In the genomic region with DNA sequence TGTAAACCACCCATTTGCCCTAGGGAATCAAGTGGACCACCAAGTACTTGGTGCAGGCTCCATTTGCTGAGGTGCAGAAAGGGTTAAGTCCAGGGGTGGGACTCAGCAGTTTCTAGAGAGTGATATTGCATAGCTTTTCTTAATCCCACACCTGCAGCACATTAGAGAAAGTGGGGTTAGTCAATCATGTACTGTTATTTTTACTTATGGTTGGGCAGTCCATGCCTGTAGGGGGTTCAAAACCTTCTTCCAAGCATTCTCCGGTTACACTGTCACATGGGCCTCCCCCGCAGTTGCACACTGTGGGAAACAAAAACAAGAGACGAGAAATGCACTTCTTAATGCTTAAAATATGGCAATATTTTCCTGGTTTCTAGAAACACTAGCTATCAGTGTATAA, we compare ENCODE assay signal across 19 cellular contexts.
DNase-seq lines count a peak whose midpoint lies in the region; ATAC-seq and TF ChIP-seq lines count a peak whose summit lies in the region.
"Had no signal": no experiment of that assay in that cellular context is flagged by ENCODE, and none has a peak within 500 bp of the region (broad histone marks: within the 10 kb centered on the region; RNA-seq: fewer than 3 reads in every experiment).

No MANE protein-coding gene starts in this region.

- H3K36me3 Mint-ChIP-seq in brain, result peaks cover 37% of the 10 kb centered on the region
- H3K36me3 Mint-ChIP-seq: activated CD8-positive, alpha-beta memory T cell treated with anti-CD3 and anti-CD28 coated beads, Interleukin-2, amount 10 ng/mL, durations not matched to agents 7 days and 5 days had no signal

- peaks cover 63% of the 10 kb centered on the region for H3K4me1 Mint-ChIP-seq in brain

- H3K9me2 ChIP-seq in GM23248 (ENCODE audit: insufficient read depth), result no peaks in the 10 kb centered on the region
- no peaks in the 10 kb centered on the region for H3K9me2 ChIP-seq in PC-9 (ENCODE audit: insufficient read depth)

- no TSS peak for BruUV-seq in PC-9 (replicated peaks; lab: Mats Ljungman, UMichigan)

- intact Hi-C loops in PC-9 (cut with micrococcal nuclease; ENCODE audit: unreplicated experiment), result loop anchor here (10.0 kb wide), 1 partner anchor 1746 kb away; no protein-coding TSS in a partner anchor

- H3K36me3 ChIP-seq in GM23248 (ENCODE audit: low read depth) (peaks cover 83% of the 10 kb centered on the region), stomach smooth muscle (ENCODE audit: control insufficient read depth in 2 of 2, insufficient read depth in 2 of 2, low read length in 2 of 2) (peaks cover 46 to 54% of the 10 kb centered on the region in 2 donors), PC-9 (ENCODE audit: low read depth) (peaks cover 91% of the 10 kb centered on the region)
- H3K36me3 ChIP-seq: thoracic aorta had no signal

- peak overlapping the region in 2 of 5 experiments; percentile 20 to 45 for H3K4me3 Mint-ChIP-seq in brain
- H3K4me3 Mint-ChIP-seq: activated CD8-positive, alpha-beta memory T cell treated with anti-CD3 and anti-CD28 coated beads, Interleukin-2, amount 10 ng/mL, durations not matched to agents 7 days and 5 days; H9 had no signal

- POLR2A ChIA-PET in PC-9 (lab: Charles Lee; ENCODE audit: unreplicated experiment), result interaction anchor here (0.6 to 0.8 kb wide), 2 partner anchors 28 to 119 kb away, joined by 3 to 7 read pairs; no protein-coding TSS in a partner anchor

- no peaks in the 10 kb centered on the region for H4K20me1 ChIP-seq in GM23248 (ENCODE audit: insufficient read depth)
- no peaks in the 10 kb centered on the region for H4K20me1 ChIP-seq in PC-9 (ENCODE audit: insufficient read depth)

- H3K4me2 ChIP-seq in GM23248 (ENCODE audit: unreplicated experiment) (no peak overlapping the region), PC-9 (no peak overlapping the region)

- H3K9me3 ChIP-seq in GM23248 (ENCODE audit: low read depth) (no peaks in the 10 kb centered on the region), stomach smooth muscle (ENCODE audit: control insufficient read depth in 2 of 2, low read length in 2 of 2) (no peaks in the 10 kb centered on the region), PC-9 (ENCODE audit: insufficient read depth, low read depth) (no peaks in the 10 kb centered on the region)
- H3K9me3 ChIP-seq: thoracic aorta had no signal

- in situ Hi-C loops in GM23248 (cut with MboI), result loop anchor here (25.0 kb wide), 1 partner anchor 123 kb away; no protein-coding TSS in a partner anchor

- H3F3A ChIP-seq in GM23248 (ENCODE audit: insufficient read depth) (peaks cover 92% of the 10 kb centered on the region), PC-9 (ENCODE audit: insufficient read depth, low read depth) (peaks cover 12% of the 10 kb centered on the region; the same call in 1 of the 2 replicates)

- H3K27me3 Mint-ChIP-seq in brain, result no peaks in the 10 kb centered on the region

- H3K9ac ChIP-seq in GM23248 (peak overlapping the region; percentile 40), stomach smooth muscle (ENCODE audit: low read length in 2 of 2) (no peak overlapping the region)

- TF ChIP-seq CTCF in brain (conservative IDR thresholded peaks at IDR 0.05) (no peak), PC-9 (conservative IDR thresholded peaks at IDR 0.05) (no peak)

- ATAC-seq in GM18498 (IDR thresholded peaks at IDR 0.05; ENCODE audit: unreplicated experiment) (no peak), HG03045 (IDR thresholded peaks at IDR 0.05; ENCODE audit: unreplicated experiment) (no peak)
- ATAC-seq: activated CD4-positive, CD25-positive, alpha-beta regulatory T cell treated with anti-CD3 and anti-CD28 coated beads, Interleukin-2, amount 50 U/mL, for 24 hours; activated CD8-positive, alpha-beta memory T cell treated with anti-CD3 and anti-CD28 coated beads, Interleukin-2, amount 10 ng/mL, durations not matched to agents 7 days and 5 days had no signal

- H3K27ac ChIP-seq in GM23248 (peak overlapping the region; percentile 75), stomach smooth muscle (ENCODE audit: low read length) (peak overlapping the region; percentile 58), PC-9 (no peak overlapping the region)
- H3K27ac ChIP-seq: thoracic aorta had no signal

- H2AFZ ChIP-seq in GM23248, result no peak overlapping the region
- H2AFZ ChIP-seq in PC-9, result no peak overlapping the region

- no peaks in the 10 kb centered on the region for H3K27me3 ChIP-seq in GM23248 (replicated peaks; ENCODE audit: insufficient read depth)
- H3K27me3 ChIP-seq in stomach smooth muscle (ENCODE audit: control insufficient read depth in 1 of 2, insufficient read depth in 2 of 2, low read length in 2 of 2), result no peaks in the 10 kb centered on the region
- H3K27me3 ChIP-seq in PC-9 (ENCODE audit: insufficient read depth, low read depth), result no peaks in the 10 kb centered on the region

- DNase-seq in GM23248, result peak; percentile 77
- DNase-seq in left kidney (ENCODE audit: low read depth, low spot score), result peak; percentile 80
- no peak for DNase-seq in PC-9
- no peak for DNase-seq in pons (ENCODE audit: low spot score)
- DNase-seq: activated CD8-positive, alpha-beta memory T cell treated with anti-CD3 and anti-CD28 coated beads, Interleukin-2, amount 10 ng/mL, durations not matched to agents 7 days and 5 days; activated effector memory CD4-positive, alpha-beta T cell treated with anti-CD3 and anti-CD28 coated beads, Interleukin-2, amount 50 U/mL, for 16 hours; anterior cingulate cortex; DMS79 treated with DMSO at 0.1 percent for 48 hours; H9; NCI-H1048; retina; stimulated activated CD4-positive, alpha-beta T cell treated with anti-CD3 and anti-CD28 coated beads, Interleukin-2, amount 100 ng/mL, for 24 hours; T-helper 2 cell had no signal

- H3K4me1 ChIP-seq in GM23248 (ENCODE audit: insufficient read depth), result peaks cover 22% of the 10 kb centered on the region
- H3K4me1 ChIP-seq in stomach smooth muscle (ENCODE audit: control insufficient read depth, insufficient read depth, low read length), result peaks cover 36% of the 10 kb centered on the region
- H3K4me1 ChIP-seq in PC-9 (replicated peaks; ENCODE audit: insufficient read depth), result no peaks in the 10 kb centered on the region

- H3K79me2 ChIP-seq in GM23248 (ENCODE audit: insufficient read depth) (peaks cover 15% of the 10 kb centered on the region; the same call in 1 of the 2 replicates), PC-9 (ENCODE audit: low read depth) (no peaks in the 10 kb centered on the region)

- no peaks in the 10 kb centered on the region for H3K9me3 Mint-ChIP-seq in brain
- H3K9me3 Mint-ChIP-seq: H9 had no signal

- peak overlapping the region in 3 of 5 experiments; percentile 22 to 94 (median 63) for H3K27ac Mint-ChIP-seq in brain
- H3K27ac Mint-ChIP-seq: activated CD8-positive, alpha-beta memory T cell treated with anti-CD3 and anti-CD28 coated beads, Interleukin-2, amount 10 ng/mL, durations not matched to agents 7 days and 5 days; H9 had no signal

- 0 out of 2 replicates have a peak overlapping the region, but pooled peaks have one; percentile 4 for H3K4me3 ChIP-seq in GM23248
- no peak overlapping the region for H3K4me3 ChIP-seq in stomach smooth muscle (ENCODE audit: low read length in 2 of 2)
- H3K4me3 ChIP-seq in PC-9, result no peak overlapping the region
- H3K4me3 ChIP-seq: thoracic aorta had no signal

- WGBS in GM23248 (ENCODE audit: low coverage in 1 of 2, low lambda C conversion rate in 2 of 2, missing lambda C conversion rate in 2 of 2), 2 experiments, result 26 to 29% methylated on average over 3 of the region's 3 CpGs

- CTCF ChIA-PET in PC-9 (lab: Charles Lee), result no interaction called here

Comparison
In these comparisons a context has a peak if more than half of its experiments do, and no peak if none do; other contexts are left out.
1. DNase-seq: peak in GM23248 (single experiment) and left kidney (single experiment); none in PC-9 (0 of 2) and pons (single experiment).